15 cellular contexts compared by ENCODE assay signal in genomic region chr19:10006752-10007323, GRCh38. TPM values are rescaled to one million over a fixed set of nuclear protein-coding genes. Genes with fewer than 3 reads are reported as not detected.
DNase-seq lines count a peak whose midpoint lies in the region; ATAC-seq, FAIRE-seq and TF ChIP-seq lines count a peak whose summit lies in the region.
"Had no signal": no experiment of that assay in that cellular context is flagged by ENCODE, and none has a peak within 500 bp of the region (broad histone marks: within the 10 kb centered on the region; RNA-seq: fewer than 3 reads in every experiment).

No MANE protein-coding gene starts in this region.

- H3K27ac ChIP-seq in right atrium auricular region (peak overlapping the region; percentile 79), coronary artery (peak overlapping the region; percentile 60 to 89), upper lobe of right lung (peak overlapping the region; percentile 36)

- H3K27me3 ChIP-seq in right atrium auricular region: no peaks in the 10 kb centered on the region
- peaks cover 21% of the 10 kb centered on the region for H3K27me3 ChIP-seq in upper lobe of right lung

- TF ChIP-seq CTCF in right atrium auricular region (IDR thresholded peaks at IDR 0.05) (no peak), coronary artery (IDR thresholded peaks at IDR 0.05) (no peak), osteocyte (IDR thresholded peaks at IDR 0.05) (no peak), upper lobe of right lung (IDR thresholded peaks at IDR 0.05) (no peak)

- intact Hi-C loops in left ventricle myocardium superior (cut with micrococcal nuclease): no loop called here
- intact Hi-C loops in upper lobe of right lung (cut with DNase I): no loop called here

- DNase-seq in right atrium auricular region (ENCODE audit: low spot score) (no peak), left ventricle myocardium superior (no peak), coronary artery (ENCODE audit: low spot score) (no peak), osteocyte (ENCODE audit: extremely low spot score, unreplicated experiment) (no peak), upper lobe of right lung (no peak), frontal cortex (ENCODE audit: low spot score in 2 of 2) (no peak)
- DNase-seq: endodermal cell; NCI-H2029; NCI-H82; SHP77; stimulated activated CD4-positive, alpha-beta T cell treated with anti-CD3 and anti-CD28 coated beads, Interleukin-15, amount 100 ng/mL, for 24 hours had no signal

- H3K4me1 Mint-ChIP-seq in osteocyte (ENCODE audit: unreplicated experiment): peaks cover 56% of the 10 kb centered on the region

- peaks cover 0 to 43% of the 10 kb centered on the region in 2 donors for H3K4me1 ChIP-seq in right atrium auricular region
- peaks cover 3% of the 10 kb centered on the region for H3K4me1 ChIP-seq in upper lobe of right lung

- H3K36me3 Mint-ChIP-seq in osteocyte (ENCODE audit: unreplicated experiment): peaks cover 13% of the 10 kb centered on the region

- H3K27me3 Mint-ChIP-seq in osteocyte (ENCODE audit: unreplicated experiment): no peaks in the 10 kb centered on the region

- FAIRE-seq in frontal cortex (lab: Jason Lieb, UNC): no peak

- H3K4me3 ChIP-seq in right atrium auricular region (no peak overlapping the region), coronary artery (no peak overlapping the region), upper lobe of right lung (no peak overlapping the region)

- peak overlapping the region; percentile 60 for H3K4me3 Mint-ChIP-seq in osteocyte (ENCODE audit: unreplicated experiment)
- H3K4me3 Mint-ChIP-seq: B cell, endodermal cell had no signal

- peak overlapping the region; percentile 93 for H3K27ac Mint-ChIP-seq in osteocyte (ENCODE audit: unreplicated experiment)
- H3K27ac Mint-ChIP-seq: B cell, endodermal cell had no signal

- ATAC-seq in left ventricle myocardium superior (no peak), upper lobe of right lung (no peak), HG02798 (IDR thresholded peaks at IDR 0.05; ENCODE audit: poor library complexity, unreplicated experiment) (no peak), HG03442 (IDR thresholded peaks at IDR 0.05; ENCODE audit: unreplicated experiment) (no peak)

- H3K9me3 ChIP-seq in right atrium auricular region (no peaks in the 10 kb centered on the region), upper lobe of right lung (no peaks in the 10 kb centered on the region)

- H3K36me3 ChIP-seq in right atrium auricular region (peaks cover 5% of the 10 kb centered on the region), upper lobe of right lung (no peaks in the 10 kb centered on the region)

- H3K9me3 Mint-ChIP-seq in osteocyte (ENCODE audit: unreplicated experiment): no peaks in the 10 kb centered on the region
- H3K9me3 Mint-ChIP-seq: endodermal cell had no signal

RNA-seq across cellular contexts. Expression of gene COL5A3, which starts 3.5 kb away (rescaled TPM):
- 1 to 10 TPM; 6.8 to 7.2 TPM for total RNA-seq in right atrium auricular region
- total RNA-seq in left ventricle myocardium superior: 9.6 TPM
- 68.7 and 80.9 TPM in 2 replicates for total RNA-seq in osteocyte
- 9.6 TPM for total RNA-seq in upper lobe of right lung
- 0.82 TPM for total RNA-seq in frontal cortex
- total RNA-seq: B cell had no signal

RNA-seq across cellular contexts. Expression of gene RDH8, which starts 6.4 kb away (rescaled TPM):
- total RNA-seq in right atrium auricular region (not detected), left ventricle myocardium superior (not detected), osteocyte (not detected in 2 replicates), upper lobe of right lung (not detected), frontal cortex (not detected)
- total RNA-seq: B cell, endodermal cell, lower leg skin had no signal
